Comparison of ENCODE assay signal across 8 cellular contexts in genomic region chr11:14414470-14415461, GRCh38. TPM values are rescaled to one million over a fixed set of nuclear protein-coding genes. Genes with fewer than 3 reads are reported as not detected.
DNase-seq lines count a peak whose midpoint lies in the region; ATAC-seq and TF ChIP-seq lines count a peak whose summit lies in the region.

No MANE protein-coding gene starts in this region.

- H4K91ac ChIP-seq in trophoblast cell (ENCODE audit: low read depth, low read length) = no peak overlapping the region

- DNase-seq in heart right ventricle = no peak
- DNase-seq in right atrium auricular region (ENCODE audit: low spot score) = no peak
- DNase-seq in NK-92 (lab: John Stamatoyannopoulos, UW; ENCODE audit: unreplicated experiment) = peak; percentile 16
- peak; percentile 72 for DNase-seq in activated T-helper 2 cell treated with anti-CD3 and anti-CD28 coated beads, Interferon-gamma antibody, Interleukin-2, Interleukin-4, amounts not matched to agents 10 μg/mL and 5 μg/mL and 100 μg/mL, durations not matched to agents 14 hours and 24 hours and 36 hours (ENCODE audit: low spot score)
- DNase-seq in trophoblast cell = no peak
- DNase-seq in NCI-H2171 (lab: John Stamatoyannopoulos, UW) = no peak
- DNase-seq in GM03348 (ENCODE audit: low spot score) = no peak
- no peak for DNase-seq in RWPE1 (ENCODE audit: low spot score)

- H2BK12ac ChIP-seq in trophoblast cell (ENCODE audit: low read length) = peak overlapping the region; percentile 94

- H3K27me3 ChIP-seq in heart right ventricle (no peaks in the 10 kb centered on the region), right atrium auricular region (no peaks in the 10 kb centered on the region), trophoblast cell (ENCODE audit: insufficient read depth, low read length) (no peaks in the 10 kb centered on the region)

- H3K4me3 ChIP-seq in heart right ventricle (no peak overlapping the region), right atrium auricular region (no peak overlapping the region), trophoblast cell (ENCODE audit: low read depth, low read length) (no peak overlapping the region)

- H3K4me2 ChIP-seq in trophoblast cell (ENCODE audit: low read length) = no peak overlapping the region

- POLR2A ChIA-PET in RWPE1 (lab: Yijun Ruan, JAX; ENCODE audit: low non-redundant PET) = no interaction called here

- peak overlapping the region; percentile 12 for H2BK120ac ChIP-seq in trophoblast cell (ENCODE audit: insufficient read depth, low read length, poor library complexity)

- no peaks in the 10 kb centered on the region for H3K9me3 Mint-ChIP-seq in activated T-helper 2 cell treated with anti-CD3 and anti-CD28 coated beads, Interferon-gamma antibody, Interleukin-2, Interleukin-4, amounts not matched to agents 10 μg/mL and 5 μg/mL and 100 μg/mL, durations not matched to agents 14 hours and 24 hours and 36 hours

- H3K36me3 ChIP-seq in heart right ventricle = no peaks in the 10 kb centered on the region
- H3K36me3 ChIP-seq in right atrium auricular region = no peaks in the 10 kb centered on the region
- no peaks in the 10 kb centered on the region for H3K36me3 ChIP-seq in trophoblast cell (ENCODE audit: control insufficient read depth in 1 of 2, insufficient read depth in 2 of 2, low read length in 2 of 2)

- H3K9me3 ChIP-seq in heart right ventricle = no peaks in the 10 kb centered on the region
- no peaks in the 10 kb centered on the region for H3K9me3 ChIP-seq in right atrium auricular region
- no peaks in the 10 kb centered on the region for H3K9me3 ChIP-seq in trophoblast cell (ENCODE audit: insufficient read depth, low read depth, low read length)

- H3K27ac Mint-ChIP-seq in activated T-helper 2 cell treated with anti-CD3 and anti-CD28 coated beads, Interferon-gamma antibody, Interleukin-2, Interleukin-4, amounts not matched to agents 10 μg/mL and 5 μg/mL and 100 μg/mL, durations not matched to agents 14 hours and 24 hours and 36 hours = peak overlapping the region; percentile 64

- H2AFZ ChIP-seq in trophoblast cell (ENCODE audit: insufficient read depth, low read length, poor library complexity) = no peak overlapping the region

- no peak overlapping the region for H2BK5ac ChIP-seq in trophoblast cell (ENCODE audit: low read depth, low read length, poor library complexity)

- no peaks in the 10 kb centered on the region for H3K79me1 ChIP-seq in trophoblast cell (ENCODE audit: low read length)

- H3K27ac ChIP-seq in heart right ventricle (peak overlapping the region in 6 of 10 donors; percentile 3 to 65 (median 15)), right atrium auricular region (no peak overlapping the region), trophoblast cell (ENCODE audit: low read depth, low read length) (no peak overlapping the region), RWPE1 (no peak overlapping the region)

- CTCF ChIA-PET in RWPE1 (lab: Yijun Ruan, JAX) = no interaction called here

- 57 to 76% methylated on average over 7 of the region's 7 CpGs for WGBS in heart right ventricle, 2 donors
- no CpG with 5 or more reads among the region's 7 CpGs for whole genome bisulfite sequencing in trophoblast cell (ENCODE audit: extremely low coverage, insufficient coverage, insufficient read length)

- no peak for TF ChIP-seq CTCF in heart right ventricle (IDR thresholded peaks at IDR 0.05)
- TF ChIP-seq CTCF in right atrium auricular region (IDR thresholded peaks at IDR 0.05) = no peak
- TF ChIP-seq CTCF in RWPE1 (conservative IDR thresholded peaks at IDR 0.05; ENCODE audit: low read depth) = no peak

- no peak overlapping the region for H4K8ac ChIP-seq in trophoblast cell (ENCODE audit: low read depth, low read length)

- no peak overlapping the region for H3K23ac ChIP-seq in trophoblast cell (ENCODE audit: low read length)

- peak overlapping the region; percentile 59 for H2AK5ac ChIP-seq in trophoblast cell (ENCODE audit: low read length)

- no peaks in the 10 kb centered on the region for H3K36me3 Mint-ChIP-seq in activated T-helper 2 cell treated with anti-CD3 and anti-CD28 coated beads, Interferon-gamma antibody, Interleukin-2, Interleukin-4, amounts not matched to agents 10 μg/mL and 5 μg/mL and 100 μg/mL, durations not matched to agents 14 hours and 24 hours and 36 hours (ENCODE audit: low read depth)

- no peak for ATAC-seq in heart right ventricle

- peak overlapping the region; percentile 28 for H3K4me3 Mint-ChIP-seq in activated T-helper 2 cell treated with anti-CD3 and anti-CD28 coated beads, Interferon-gamma antibody, Interleukin-2, Interleukin-4, amounts not matched to agents 10 μg/mL and 5 μg/mL and 100 μg/mL, durations not matched to agents 14 hours and 24 hours and 36 hours (ENCODE audit: low read depth)

- peaks cover 63% of the 10 kb centered on the region for H3K4me1 Mint-ChIP-seq in activated T-helper 2 cell treated with anti-CD3 and anti-CD28 coated beads, Interferon-gamma antibody, Interleukin-2, Interleukin-4, amounts not matched to agents 10 μg/mL and 5 μg/mL and 100 μg/mL, durations not matched to agents 14 hours and 24 hours and 36 hours (ENCODE audit: low read depth)

- H3K4me1 ChIP-seq in heart right ventricle (peaks cover 0 to 42% (median 8%) of the 10 kb centered on the region in 9 donors), right atrium auricular region (peaks cover 0 to 20% of the 10 kb centered on the region in 2 donors), trophoblast cell (ENCODE audit: control insufficient read depth in 1 of 2, insufficient read depth in 2 of 2, low read length in 2 of 2) (peaks cover 9 to 16% of the 10 kb centered on the region in 2 experiments)

- H3K27me3 Mint-ChIP-seq in activated T-helper 2 cell treated with anti-CD3 and anti-CD28 coated beads, Interferon-gamma antibody, Interleukin-2, Interleukin-4, amounts not matched to agents 10 μg/mL and 5 μg/mL and 100 μg/mL, durations not matched to agents 14 hours and 24 hours and 36 hours (ENCODE audit: low read depth) = no peaks in the 10 kb centered on the region

- peaks cover 1% of the 10 kb centered on the region for H3K79me2 ChIP-seq in trophoblast cell (ENCODE audit: control insufficient read depth, insufficient read depth, low read length, poor library complexity)

- H3K9ac ChIP-seq in trophoblast cell (ENCODE audit: low read length) = no peak overlapping the region

- intact Hi-C loops in heart right ventricle (cut with DNase I) = no loop called here
- intact Hi-C loops in activated T-helper 2 cell treated with anti-CD3 and anti-CD28 coated beads, Interferon-gamma antibody, Interleukin-2, Interleukin-4, amounts not matched to agents 10 μg/mL and 5 μg/mL and 100 μg/mL, durations not matched to agents 14 hours and 24 hours and 36 hours (cut with micrococcal nuclease) = loop anchor here (1.0 to 5.0 kb wide), 5 partner anchors 34 to 114 kb away; partner anchors contain the start of gene RRAS2

- H3K4ac ChIP-seq in trophoblast cell (ENCODE audit: low read depth, low read length) = no peak overlapping the region

- peak overlapping the region; percentile 63 for H3K14ac ChIP-seq in trophoblast cell (ENCODE audit: low read length)

- no peak overlapping the region for H4K12ac ChIP-seq in trophoblast cell (ENCODE audit: low read depth, low read length)

- H3K18ac ChIP-seq in trophoblast cell (ENCODE audit: low read length) = no peak overlapping the region

RNA-seq across cellular contexts. Expression of gene RRAS2, which starts 55.8 kb away (rescaled TPM):
- total RNA-seq in heart right ventricle (100 to 1,000 TPM in 1 of 10 donors, 10 to 100 TPM in 9; 21.8 to 142 (median 52.9) TPM), right atrium auricular region (10 to 100 TPM; 39.3 to 65.2 TPM)
- polyA plus RNA-seq in heart right ventricle = 10 to 100 TPM; 20.8 to 26.0 TPM
- total RNA-seq in activated T-helper 2 cell treated with anti-CD3 and anti-CD28 coated beads, Interferon-gamma antibody, Interleukin-2, Interleukin-4, amounts not matched to agents 10 μg/mL and 5 μg/mL and 100 μg/mL, durations not matched to agents 14 hours and 24 hours and 36 hours = 64.4 and 65.2 TPM in 2 replicates
- polyA plus RNA-seq in trophoblast cell (2013) = 51.8 and 54.1 TPM in 2 replicates

Comparison
In these comparisons a context has a peak if more than half of its experiments do, and no peak if none do; other contexts are left out.
1. H3K27ac ChIP-seq: peak in heart right ventricle (6 of 10); none in right atrium auricular region (0 of 2), trophoblast cell (single experiment) and RWPE1 (single experiment).
2. DNase-seq: peak in NK-92 (single experiment) and activated T-helper 2 cell treated with anti-CD3 and anti-CD28 coated beads, Interferon-gamma antibody, Interleukin-2, Interleukin-4, amounts not matched to agents 10 μg/mL and 5 μg/mL and 100 μg/mL, durations not matched to agents 14 hours and 24 hours and 36 hours (single experiment); none in heart right ventricle (0 of 2), right atrium auricular region (single experiment), trophoblast cell (0 of 2), NCI-H2171 (single experiment), GM03348 (single experiment) and RWPE1 (single experiment).